20 cellular contexts compared by ENCODE assay signal in the genomic region with DNA sequence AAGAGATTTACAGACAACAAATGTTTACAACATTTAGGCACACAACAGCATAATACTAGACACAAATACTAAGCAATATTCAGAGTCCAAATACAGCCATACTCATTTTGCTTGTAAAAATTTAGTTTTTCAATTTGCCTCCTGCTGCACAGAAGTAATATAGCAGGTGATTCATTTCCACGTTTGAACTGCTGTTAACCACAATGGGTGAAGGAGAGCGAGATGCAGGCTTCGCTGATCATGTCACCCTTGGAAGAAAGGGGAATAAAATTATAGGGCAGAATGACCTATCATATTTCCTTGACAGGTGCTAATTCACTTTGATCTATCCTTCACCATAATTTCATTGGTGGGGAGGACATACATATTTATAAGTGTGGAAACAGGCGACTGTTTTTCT.
DNase-seq lines count a peak whose midpoint lies in the region; FAIRE-seq and TF ChIP-seq lines count a peak whose summit lies in the region.
"Had no signal": no experiment of that assay in that cellular context is flagged by ENCODE, and none has a peak within 500 bp of the region (broad histone marks: within the 10 kb centered on the region; RNA-seq: fewer than 3 reads in every experiment).

No MANE protein-coding gene starts in this region.

- peaks cover 13% of the 10 kb centered on the region for H3K4me1 Mint-ChIP-seq in astrocyte (ENCODE audit: low read depth, unreplicated experiment)
- H3K4me1 Mint-ChIP-seq: GM23338, T-helper 17 cell had no signal

- H3K4me1 ChIP-seq in astrocyte (ENCODE audit: insufficient read depth, low read length), result peaks cover 23% of the 10 kb centered on the region

- peak; percentile 4 for DNase-seq in DMS 273 (lab: John Stamatoyannopoulos, UW; ENCODE audit: unreplicated experiment)
- DNase-seq in DMS 273 treated with DMSO at 0.1 percent for 48 hours (lab: John Stamatoyannopoulos, UW), result no peak
- DNase-seq in NCI-H1092 treated with DMSO at 0.1 percent for 48 hours (lab: John Stamatoyannopoulos, UW), result peak; percentile 61
- DNase-seq in astrocyte (ENCODE audit: low read depth), result peak; percentile 58
- peak; percentile 14 for DNase-seq in myocyte (ENCODE audit: low read depth)
- DNase-seq in iPS-NIHi11 (ENCODE audit: low spot score), result no peak
- DNase-seq in NCI-H345 (lab: John Stamatoyannopoulos, UW), result no peak
- DNase-seq in HCEC 1CT, result no peak
- DNase-seq: activated effector memory CD4-positive, alpha-beta T cell treated with Interleukin-2 at 50 U/mL for 16 hours; aorta; EL; hippocampal formation; left cardiac atrium; pancreas; small intestine; T-helper 17 cell; transverse colon had no signal

- no peak overlapping the region for H3K4me3 Mint-ChIP-seq in astrocyte (ENCODE audit: unreplicated experiment)
- H3K4me3 Mint-ChIP-seq: GM23338, T-helper 17 cell had no signal

- no peaks in the 10 kb centered on the region for H3K27me3 Mint-ChIP-seq in astrocyte (ENCODE audit: low read depth, unreplicated experiment)
- H3K27me3 Mint-ChIP-seq: T-helper 17 cell had no signal

- H4K20me1 ChIP-seq in astrocyte (ENCODE audit: insufficient read depth, low read length), result no peaks in the 10 kb centered on the region

- H3K4me3 ChIP-seq in astrocyte (ENCODE audit: insufficient read depth, low read depth, low read length), result peak overlapping the region; percentile 53
- H3K4me3 ChIP-seq: GM23338, pancreas, transverse colon had no signal

- no peaks in the 10 kb centered on the region for H3K9me3 Mint-ChIP-seq in astrocyte (ENCODE audit: unreplicated experiment)
- H3K9me3 Mint-ChIP-seq: GM23338 had no signal

- TF ChIP-seq CTCF in astrocyte (IDR thresholded peaks at IDR 0.05; ENCODE audit: insufficient read depth, low read depth, low read length), result peak; percentile 35

- no peak for FAIRE-seq in astrocyte (lab: Jason Lieb, UNC)
- FAIRE-seq: pancreas, small intestine had no signal

- no peak overlapping the region for H3K27ac Mint-ChIP-seq in astrocyte (ENCODE audit: unreplicated experiment)
- H3K27ac Mint-ChIP-seq: GM23338, T-helper 17 cell had no signal

- no peaks in the 10 kb centered on the region for H3K79me2 ChIP-seq in astrocyte (ENCODE audit: insufficient read depth, low read length)

- no peaks in the 10 kb centered on the region for H3K36me3 ChIP-seq in astrocyte (ENCODE audit: insufficient read depth, low read length)
- H3K36me3 ChIP-seq: pancreas, transverse colon had no signal

- no peak overlapping the region for H2AFZ ChIP-seq in astrocyte (ENCODE audit: low read depth, low read length)
- H2AFZ ChIP-seq: GM23338 had no signal

- no peaks in the 10 kb centered on the region for H3K36me3 Mint-ChIP-seq in astrocyte (ENCODE audit: low read depth, unreplicated experiment)

- H3K9me3 ChIP-seq in astrocyte (ENCODE audit: insufficient read depth, low read depth, low read length), result no peaks in the 10 kb centered on the region
- H3K9me3 ChIP-seq: pancreas, transverse colon had no signal

- no peaks in the 10 kb centered on the region for H3K27me3 ChIP-seq in astrocyte (ENCODE audit: insufficient read depth, low read length)
- H3K27me3 ChIP-seq: pancreas, transverse colon had no signal

- peak overlapping the region; percentile 48 for H3K27ac ChIP-seq in astrocyte (ENCODE audit: low read depth, low read length)
- H3K27ac ChIP-seq: 22Rv1, pancreas, RWPE1, transverse colon had no signal

- H3K4me2 ChIP-seq in astrocyte (ENCODE audit: low read length), result peak overlapping the region; percentile 84
- H3K4me2 ChIP-seq: GM23338 had no signal

- H3K9ac ChIP-seq in astrocyte (ENCODE audit: low read length), result peak overlapping the region; percentile 69

Comparison
In these comparisons a context has a peak if more than half of its experiments do, and no peak if none do; other contexts are left out.
1. DNase-seq: peak in DMS 273 (single experiment), NCI-H1092 treated with DMSO at 0.1 percent for 48 hours (single experiment), astrocyte (single experiment) and myocyte (single experiment); none in DMS 273 treated with DMSO at 0.1 percent for 48 hours (single experiment), iPS-NIHi11 (single experiment), NCI-H345 (single experiment) and HCEC 1CT (single experiment).